13 cellular contexts compared by ENCODE assay signal in the genomic region with DNA sequence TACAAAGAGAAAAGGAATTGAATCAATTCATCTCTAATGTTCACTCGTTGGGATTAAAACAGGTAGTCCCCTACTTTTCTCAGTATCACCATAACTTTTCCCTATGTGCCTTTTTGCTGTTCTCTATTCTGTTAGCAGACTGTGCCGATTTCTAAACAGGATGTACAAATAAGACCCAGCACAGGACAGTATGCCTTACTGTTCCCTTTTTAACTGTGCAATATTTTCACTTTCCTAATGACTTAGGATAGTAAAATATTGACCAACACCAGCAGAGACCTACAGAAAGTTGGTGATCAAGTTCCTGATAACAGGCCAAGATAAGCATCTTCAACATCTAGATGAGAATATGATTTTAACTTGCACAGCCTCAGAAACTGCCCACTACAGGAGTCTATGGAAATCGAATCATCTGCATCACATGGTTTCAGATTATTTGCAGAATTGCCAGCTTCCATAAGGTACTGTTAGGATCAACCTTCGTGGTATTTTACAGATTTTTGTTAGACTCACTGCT.
A peak's percentile ranks its signal among the peaks of the same experiment; 100 is the strongest.
DNase-seq lines count a peak whose midpoint lies in the region; ATAC-seq and TF ChIP-seq lines count a peak whose summit lies in the region.
"Had no signal": no experiment of that assay in that cellular context is flagged by ENCODE, and none has a peak within 500 bp of the region (broad histone marks: within the 10 kb centered on the region; RNA-seq: fewer than 3 reads in every experiment).

No MANE protein-coding gene starts in this region.

- no peak overlapping the region; the same call in 1 of the 2 replicates for H3K4me3 ChIP-seq in GM12864 (ENCODE audit: low read depth, low read length)
- H3K4me3 ChIP-seq: BLaER1, prostate gland had no signal

- peak; percentile 24 for DNase-seq in GM12864 (ENCODE audit: low read depth)
- DNase-seq in hepatic stellate cell (ENCODE audit: low spot score): no peak
- DNase-seq in DMS114 treated with DMSO at 0.1 percent for 48 hours (lab: John Stamatoyannopoulos, UW; ENCODE audit: unreplicated experiment): no peak
- no peak for DNase-seq in NCI-H128 (lab: John Stamatoyannopoulos, UW; ENCODE audit: unreplicated experiment)
- no peak for DNase-seq in activated naive CD4-positive, alpha-beta T cell treated with anti-CD3 and anti-CD28 coated beads, Interleukin-2, amount 10 ng/mL, durations not matched to agents 7 days and 5 days
- DNase-seq: amniotic stem cell, OCI-M1 had no signal

- H3K4me1 Mint-ChIP-seq in activated naive CD4-positive, alpha-beta T cell treated with anti-CD3 and anti-CD28 coated beads, Interleukin-2, amount 10 ng/mL, durations not matched to agents 7 days and 5 days: no peaks in the 10 kb centered on the region

- no peak for TF ChIP-seq CTCF in GM12864 (IDR thresholded peaks at IDR 0.05; ENCODE audit: low read depth, low read length, missing control alignments)

- no peak overlapping the region for H3K27ac Mint-ChIP-seq in activated naive CD4-positive, alpha-beta T cell treated with anti-CD3 and anti-CD28 coated beads, Interleukin-2, amount 10 ng/mL, durations not matched to agents 7 days and 5 days

- no peaks in the 10 kb centered on the region for H3K9me3 Mint-ChIP-seq in activated naive CD4-positive, alpha-beta T cell treated with anti-CD3 and anti-CD28 coated beads, Interleukin-2, amount 10 ng/mL, durations not matched to agents 7 days and 5 days

- ATAC-seq in GM19395 (IDR thresholded peaks at IDR 0.05; ENCODE audit: unreplicated experiment): peak; percentile 83
- ATAC-seq in HG02852 (IDR thresholded peaks at IDR 0.05; ENCODE audit: unreplicated experiment): peak; percentile 76
- peak; percentile 77 for ATAC-seq in HG03575 (IDR thresholded peaks at IDR 0.05; ENCODE audit: extremely low read depth, insufficient number of reproducible peaks, low FRiP score, unreplicated experiment)
- ATAC-seq: activated CD4-positive, CD25-positive, alpha-beta regulatory T cell treated with anti-CD3 and anti-CD28 coated beads, Interleukin-2, amount 50 U/mL, for 24 hours had no signal

- CTCF ChIA-PET in activated naive CD4-positive, alpha-beta T cell treated with anti-CD3 and anti-CD28 coated beads, Interleukin-2, amount 10 ng/mL, durations not matched to agents 7 days and 5 days (lab: Charles Lee): no interaction called here

- peaks cover 76% of the 10 kb centered on the region for H3K36me3 Mint-ChIP-seq in activated naive CD4-positive, alpha-beta T cell treated with anti-CD3 and anti-CD28 coated beads, Interleukin-2, amount 10 ng/mL, durations not matched to agents 7 days and 5 days

- no peaks in the 10 kb centered on the region for H3K27me3 Mint-ChIP-seq in activated naive CD4-positive, alpha-beta T cell treated with anti-CD3 and anti-CD28 coated beads, Interleukin-2, amount 10 ng/mL, durations not matched to agents 7 days and 5 days

- no peak overlapping the region for H3K4me3 Mint-ChIP-seq in activated naive CD4-positive, alpha-beta T cell treated with anti-CD3 and anti-CD28 coated beads, Interleukin-2, amount 10 ng/mL, durations not matched to agents 7 days and 5 days
